Comparison of ENCODE assay signal across 1 cellular context in genomic region chr13:33676700-33677048, GRCh38.
A peak's percentile ranks its signal among the peaks of the same experiment; 100 is the strongest.
TF ChIP-seq lines count a peak whose summit lies in the region.

No MANE protein-coding gene starts in this region.

TF ChIP-seq in HepG2, 621 proteins besides CTCF, POLR2A, EP300 and RAD21 (continued from another document and continues in another):
- TF ChIP-seq, protein P1, sequence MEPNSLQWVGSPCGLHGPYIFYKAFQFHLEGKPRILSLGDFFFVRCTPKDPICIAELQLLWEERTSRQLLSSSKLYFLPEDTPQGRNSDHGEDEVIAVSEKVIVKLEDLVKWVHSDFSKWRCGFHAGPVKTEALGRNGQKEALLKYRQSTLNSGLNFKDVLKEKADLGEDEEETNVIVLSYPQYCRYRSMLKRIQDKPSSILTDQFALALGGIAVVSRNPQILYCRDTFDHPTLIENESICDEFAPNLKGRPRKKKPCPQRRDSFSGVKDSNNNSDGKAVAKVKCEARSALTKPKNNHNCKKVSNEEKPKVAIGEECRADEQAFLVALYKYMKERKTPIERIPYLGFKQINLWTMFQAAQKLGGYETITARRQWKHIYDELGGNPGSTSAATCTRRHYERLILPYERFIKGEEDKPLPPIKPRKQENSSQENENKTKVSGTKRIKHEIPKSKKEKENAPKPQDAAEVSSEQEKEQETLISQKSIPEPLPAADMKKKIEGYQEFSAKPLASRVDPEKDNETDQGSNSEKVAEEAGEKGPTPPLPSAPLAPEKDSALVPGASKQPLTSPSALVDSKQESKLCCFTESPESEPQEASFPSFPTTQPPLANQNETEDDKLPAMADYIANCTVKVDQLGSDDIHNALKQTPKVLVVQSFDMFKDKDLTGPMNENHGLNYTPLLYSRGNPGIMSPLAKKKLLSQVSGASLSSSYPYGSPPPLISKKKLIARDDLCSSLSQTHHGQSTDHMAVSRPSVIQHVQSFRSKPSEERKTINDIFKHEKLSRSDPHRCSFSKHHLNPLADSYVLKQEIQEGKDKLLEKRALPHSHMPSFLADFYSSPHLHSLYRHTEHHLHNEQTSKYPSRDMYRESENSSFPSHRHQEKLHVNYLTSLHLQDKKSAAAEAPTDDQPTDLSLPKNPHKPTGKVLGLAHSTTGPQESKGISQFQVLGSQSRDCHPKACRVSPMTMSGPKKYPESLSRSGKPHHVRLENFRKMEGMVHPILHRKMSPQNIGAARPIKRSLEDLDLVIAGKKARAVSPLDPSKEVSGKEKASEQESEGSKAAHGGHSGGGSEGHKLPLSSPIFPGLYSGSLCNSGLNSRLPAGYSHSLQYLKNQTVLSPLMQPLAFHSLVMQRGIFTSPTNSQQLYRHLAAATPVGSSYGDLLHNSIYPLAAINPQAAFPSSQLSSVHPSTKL (CRISPR knock-in tag; IDR thresholded peaks at IDR 0.05), result peak; percentile 59
- TF ChIP-seq SIN3A (IDR thresholded peaks at IDR 0.05; ENCODE audit: borderline replicate concordance, low read depth, low read length) (peak; percentile 64), SRSF1 (optimal IDR thresholded peaks at IDR 0.05; ENCODE audit: low read depth, low read length) (no peak), NFAT5 (CRISPR knock-in tag; IDR thresholded peaks at IDR 0.05) (no peak), GATAD2A (CRISPR knock-in tag; IDR thresholded peaks at IDR 0.05) (peak; percentile 39; the same call in 1 of the 2 replicates), HOXA3 (CRISPR knock-in tag; IDR thresholded peaks at IDR 0.05) (peak; percentile 54; the same call in 1 of the 2 replicates), HIVEP1 (CRISPR knock-in tag; IDR thresholded peaks at IDR 0.05) (no peak), PPARG (CRISPR knock-in tag; conservative IDR thresholded peaks at IDR 0.05) (no peak), ZNF468 (CRISPR knock-in tag; IDR thresholded peaks at IDR 0.05) (no peak), RARA (CRISPR knock-in tag; IDR thresholded peaks at IDR 0.05) (peak; percentile 20; the same call in 1 of the 2 replicates), SRY (CRISPR knock-in tag; IDR thresholded peaks at IDR 0.05) (no peak), ARNTL (CRISPR knock-in tag; IDR thresholded peaks at IDR 0.05) (no peak), HNF4A (CRISPR knock-in tag; IDR thresholded peaks at IDR 0.05) (no peak), TGIF2 (CRISPR knock-in tag; IDR thresholded peaks at IDR 0.05) (peak; percentile 88), FOXO4 (CRISPR knock-in tag; conservative IDR thresholded peaks at IDR 0.05) (no peak), CEBPB (IDR thresholded peaks at IDR 0.05; ENCODE audit: borderline replicate concordance, low read depth, low read length) (no peak), TEAD3 (CRISPR knock-in tag; optimal IDR thresholded peaks at IDR 0.05; ENCODE audit: borderline replicate concordance) (peak; percentile 33), ZNF326 (CRISPR knock-in tag; IDR thresholded peaks at IDR 0.05; ENCODE audit: borderline replicate concordance) (no peak), DMAP1 (CRISPR knock-in tag; IDR thresholded peaks at IDR 0.05) (0 out of 2 replicates have a peak, but pooled peaks have one; percentile 45), ZNF780A (CRISPR knock-in tag; IDR thresholded peaks at IDR 0.05) (no peak), MXI1 (IDR thresholded peaks at IDR 0.05; ENCODE audit: borderline replicate concordance, low read depth, low read length) (peak; percentile 81; the same call in 1 of the 3 replicates), ZNF280D (CRISPR knock-in tag; IDR thresholded peaks at IDR 0.05) (no peak), KLF6 (CRISPR knock-in tag; IDR thresholded peaks at IDR 0.05) (0 out of 2 replicates have a peak, but pooled peaks have one; percentile 20), TBL1XR1 (IDR thresholded peaks at IDR 0.05; ENCODE audit: borderline replicate concordance, low read length, partially characterized antibody) (no peak), ZNF496 (CRISPR knock-in tag; IDR thresholded peaks at IDR 0.05; ENCODE audit: insufficient replicate concordance) (no peak), NCOA1 (CRISPR knock-in tag; IDR thresholded peaks at IDR 0.05) (no peak), ZNF136 (CRISPR knock-in tag; IDR thresholded peaks at IDR 0.05; ENCODE audit: low read depth) (no peak), KLF12 (CRISPR knock-in tag; IDR thresholded peaks at IDR 0.05; ENCODE audit: borderline replicate concordance) (no peak), PAXIP1 (CRISPR knock-in tag; conservative IDR thresholded peaks at IDR 0.05) (no peak), ZKSCAN1 (IDR thresholded peaks at IDR 0.05; ENCODE audit: low read length) (no peak), RCOR2 (CRISPR knock-in tag; IDR thresholded peaks at IDR 0.05) (no peak), SOX6 (IDR thresholded peaks at IDR 0.05) (no peak), SOX6 (CRISPR knock-in tag; IDR thresholded peaks at IDR 0.05) (peak; percentile 21; the same call in 1 of the 2 replicates), KDM5B (CRISPR knock-in tag; IDR thresholded peaks at IDR 0.05; ENCODE audit: borderline replicate concordance) (no peak), KDM6A (CRISPR knock-in tag; IDR thresholded peaks at IDR 0.05; ENCODE audit: low read depth) (no peak), ZNF850 (CRISPR knock-in tag; conservative IDR thresholded peaks at IDR 0.05) (no peak), MIER3 (CRISPR knock-in tag; IDR thresholded peaks at IDR 0.05; ENCODE audit: borderline replicate concordance) (no peak), HIC2 (CRISPR knock-in tag; IDR thresholded peaks at IDR 0.05; ENCODE audit: low read depth) (no peak; the same call in 1 of the 2 replicates), KLF13 (CRISPR knock-in tag; IDR thresholded peaks at IDR 0.05) (no peak), ZMAT3 (CRISPR knock-in tag; conservative IDR thresholded peaks at IDR 0.05) (no peak), ZNF83 (CRISPR knock-in tag; IDR thresholded peaks at IDR 0.05; ENCODE audit: borderline replicate concordance) (no peak), MLX (CRISPR knock-in tag; IDR thresholded peaks at IDR 0.05) (no peak), SOX13 (IDR thresholded peaks at IDR 0.05) (no peak), SOX13 (CRISPR knock-in tag; conservative IDR thresholded peaks at IDR 0.05 in 1 of 2, IDR thresholded peaks at IDR 0.05 in 1 of 2) (peak in 1 of 2 experiments; percentile 85; a peak in 2 of 4 replicates), PLRG1 (conservative IDR thresholded peaks at IDR 0.05) (no peak), ZNF616 (CRISPR knock-in tag; IDR thresholded peaks at IDR 0.05; ENCODE audit: low read depth) (no peak)
